ENCODE assay signal across 34 cellular contexts in the genomic region with DNA sequence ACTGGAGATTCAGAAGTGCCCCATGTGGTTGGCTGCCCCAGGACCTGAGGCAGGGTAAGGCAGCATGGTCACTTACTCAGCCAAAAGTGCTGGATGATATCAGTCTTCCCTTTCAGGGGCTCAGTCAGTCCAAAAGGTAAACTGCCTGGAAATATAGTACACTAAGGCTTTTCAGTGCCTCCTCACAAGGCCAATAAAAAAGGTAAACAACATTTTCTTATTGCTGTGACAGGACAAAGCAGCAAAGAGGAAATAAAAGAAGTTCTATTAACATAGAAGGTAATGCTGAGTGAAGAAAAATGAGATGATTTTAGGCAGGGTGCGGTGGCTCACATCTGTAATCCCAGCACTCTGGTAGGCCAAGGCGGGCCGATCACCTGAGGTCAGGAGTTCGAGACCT.
"Had no signal": no experiment of that assay in that cellular context is flagged by ENCODE, and none has a peak within 500 bp of the region (broad histone marks: within the 10 kb centered on the region; RNA-seq: fewer than 3 reads in every experiment).

No MANE protein-coding gene starts in this region.

- DNase-seq: activated effector memory CD4-positive, alpha-beta T cell treated with anti-CD3 and anti-CD28 coated beads, Interleukin-2, amount 50 U/mL, for 16 hours; activated effector memory CD4-positive, alpha-beta T cell treated with Interleukin-2 at 50 U/mL for 16 hours; activated gamma-delta T cell; activated gamma-delta T cell treated with Interleukin-2 at 50 U/mL for 16 hours; activated naive CD4-positive, alpha-beta T cell; activated naive CD4-positive, alpha-beta T cell treated with anti-CD3 and anti-CD28 coated beads for 36 hours; activated naive CD4-positive, alpha-beta T cell treated with anti-CD3 and anti-CD28 coated beads, Interleukin-2, amount 10 ng/mL, durations not matched to agents 7 days and 5 days; activated naive CD4-positive, alpha-beta T cell treated with anti-CD3 and anti-CD28 coated beads, Interleukin-2, amount 50 U/mL, for 16 hours; activated naive CD4-positive, alpha-beta T cell treated with Interleukin-2 at 50 U/mL for 16 hours; activated naive CD8-positive, alpha-beta T cell treated with anti-CD3 and anti-CD28 coated beads for 36 hours; activated naive CD8-positive, alpha-beta T cell treated with anti-CD3 and anti-CD28 coated beads, Interleukin-2, amount 10 ng/mL, durations not matched to agents 7 days and 5 days; activated naive CD8-positive, alpha-beta T cell treated with anti-CD3 and anti-CD28 coated beads, Interleukin-2, amount 50 U/mL, for 24 hours; activated T-cell treated with anti-CD3 and anti-CD28 coated beads, Interleukin-2, amount 50 U/mL, for 1 hour; activated T-cell treated with anti-CD3 and anti-CD28 coated beads, Interleukin-2, amount 50 U/mL, for 24 hours; activated T-cell treated with anti-CD3 and anti-CD28 coated beads, Interleukin-2, amount 50 U/mL, for 4 hours; activated T-cell treated with anti-CD3 and anti-CD28 coated beads, Interleukin-2, amount 50 U/mL, for 48 hours; activated T-cell treated with anti-CD3 and anti-CD28 coated beads, Interleukin-2, amount 50 U/mL, for 72 hours; adrenal gland; amniotic stem cell; amygdala; anterior cingulate cortex; aorta; body of pancreas; brain microvascular endothelial cell; caudate nucleus; central memory CD4-positive, alpha-beta T cell; cerebellar nuclear complex had no signal

- H3K4me3 ChIP-seq: adrenal gland, ascending aorta, body of pancreas, breast epithelium, cardiac muscle cell had no signal

- FAIRE-seq: astrocyte, bronchial epithelial cell had no signal

- H3K36me3 ChIP-seq: brain microvascular endothelial cell, breast epithelium had no signal

- H3K9me3 ChIP-seq: adrenal gland, ascending aorta, body of pancreas, breast epithelium had no signal

- H3K4me1 ChIP-seq: adrenal gland, ascending aorta, body of pancreas, breast epithelium had no signal

- ATAC-seq: activated naive CD4-positive, alpha-beta T cell treated with anti-CD3 and anti-CD28 coated beads, Interleukin-2, amount 50 U/mL, for 72 hours; activated naive CD8-positive, alpha-beta T cell treated with anti-CD3 and anti-CD28 coated beads, Interleukin-2, amount 50 U/mL, for 24 hours; activated T-cell treated with anti-CD3 and anti-CD28 coated beads, Interleukin-2, amount 50 U/mL, for 4 hours; activated T-cell treated with anti-CD3 and anti-CD28 coated beads, Interleukin-2, amount 50 U/mL, for 72 hours; activated T-helper 17 cell treated with anti-CD3 and anti-CD28 coated beads, Interleukin-2, amount 50 U/mL, for 72 hours; body of pancreas had no signal
